ENCODE assay signal across 8 cellular contexts in genomic region chr17:7352910-7353635, GRCh38. TPM values are rescaled to one million over a fixed set of nuclear protein-coding genes. Genes with fewer than 3 reads are reported as not detected.
DNase-seq lines count a peak whose midpoint lies in the region; ATAC-seq and TF ChIP-seq lines count a peak whose summit lies in the region.

No MANE protein-coding gene starts in this region.

- TF ChIP-seq POLR2A in esophagus muscularis mucosa (IDR thresholded peaks at IDR 0.05; ENCODE audit: low read depth) = no peak

- peaks cover 25% of the 10 kb centered on the region for H3K36me3 Mint-ChIP-seq in CD4-positive, alpha-beta T cell (ENCODE audit: low read depth)
- H3K36me3 Mint-ChIP-seq in progenitor cell of endocrine pancreas (ENCODE audit: insufficient read depth) = no peaks in the 10 kb centered on the region

- intact Hi-C loops in CD4-positive, alpha-beta T cell (cut with DNase I, micrococcal nuclease) = loop anchor here (5.0 to 10.0 kb wide), 4 partner anchors 52 to 311 kb away; partner anchors contain the start of genes FGF11 (in 1 of the 2), NLGN2 (in 1 of the 2), SLC16A11 (in 1 of the 2) and TMEM102 (in 1 of the 2)
- intact Hi-C loops in esophagus muscularis mucosa (cut with DNase I) = loop anchor here (5.0 kb wide), 1 partner anchor 49 kb away; the partner anchor contains the start of gene TMEM256

- DNase-seq in CD4-positive, alpha-beta T cell = no peak
- DNase-seq in RWPE1 (ENCODE audit: low spot score) (no peak), esophagus muscularis mucosa (ENCODE audit: extremely low spot score) (no peak), progenitor cell of endocrine pancreas (ENCODE audit: low spot score, unreplicated experiment) (no peak), Ammon's horn (ENCODE audit: low spot score) (no peak), cerebellar cortex (ENCODE audit: low spot score) (no peak), epidermal melanocyte (ENCODE audit: insufficient read length, low spot score) (no peak)

- no peaks in the 10 kb centered on the region for H3K9me3 Mint-ChIP-seq in CD4-positive, alpha-beta T cell
- H3K9me3 Mint-ChIP-seq in progenitor cell of endocrine pancreas (ENCODE audit: low read depth) = no peaks in the 10 kb centered on the region

- H3K27ac Mint-ChIP-seq in CD4-positive, alpha-beta T cell = peak overlapping the region; percentile 86
- H3K27ac Mint-ChIP-seq in progenitor cell of endocrine pancreas = peak overlapping the region; percentile 95

- peak overlapping the region; percentile 90 for H3K4me3 Mint-ChIP-seq in CD4-positive, alpha-beta T cell
- peak overlapping the region; percentile 81 for H3K4me3 Mint-ChIP-seq in progenitor cell of endocrine pancreas (ENCODE audit: low read depth)

- H3K27me3 Mint-ChIP-seq in CD4-positive, alpha-beta T cell = no peaks in the 10 kb centered on the region
- peaks cover 3% of the 10 kb centered on the region for H3K27me3 Mint-ChIP-seq in progenitor cell of endocrine pancreas

- no peaks in the 10 kb centered on the region for H3K36me3 ChIP-seq in esophagus muscularis mucosa

- H3K9me3 ChIP-seq in CD4-positive, alpha-beta T cell (ENCODE audit: control insufficient read depth, low read length) = no peaks in the 10 kb centered on the region
- H3K9me3 ChIP-seq in esophagus muscularis mucosa = no peaks in the 10 kb centered on the region

- POLR2A ChIA-PET in CD4-positive, alpha-beta T cell (lab: Charles Lee) = interaction anchor here (1.2 to 1.3 kb wide), 3 partner anchors 23 to 231 kb away, joined by 4 to 5 read pairs (median 4); partner anchors contain the start of gene MPDU1
- POLR2A ChIA-PET in RWPE1 (lab: Yijun Ruan, JAX; ENCODE audit: low non-redundant PET) = interaction anchor here (0.8 kb wide), 1 partner anchor 51 kb away, joined by 3 read pairs; the partner anchor contains the start of gene TMEM256

- H3K27me3 ChIP-seq in CD4-positive, alpha-beta T cell (ENCODE audit: control insufficient read depth, insufficient read depth, low read length) = no peaks in the 10 kb centered on the region
- no peaks in the 10 kb centered on the region for H3K27me3 ChIP-seq in esophagus muscularis mucosa

- peaks cover 24 to 76% (median 70%) of the 10 kb centered on the region in 4 donors for H3K4me1 ChIP-seq in esophagus muscularis mucosa

- TF ChIP-seq EP300 in esophagus muscularis mucosa (IDR thresholded peaks at IDR 0.05) = no peak

- H3K27ac ChIP-seq in CD4-positive, alpha-beta T cell (ENCODE audit: low read depth, low read length) = no peak overlapping the region
- H3K27ac ChIP-seq in RWPE1 (peak overlapping the region; percentile 100), esophagus muscularis mucosa (replicated peaks in 1 of 4) (peak overlapping the region; percentile 98 to 100 (median 99))

- CTCF ChIA-PET in CD4-positive, alpha-beta T cell (lab: Charles Lee) = interaction anchor here (5.1 kb wide), 1 partner anchor 83 kb away, joined by 55 read pairs; the partner anchor contains the start of gene TMEM102
- CTCF ChIA-PET in RWPE1 (lab: Yijun Ruan, JAX) = interaction anchor here (0.6 to 0.7 kb wide), 2 partner anchors 34 to 183 kb away, joined by 3 to 5 read pairs; no protein-coding TSS in a partner anchor

- H3K4me3 ChIP-seq in esophagus muscularis mucosa = peak overlapping the region; percentile 86 to 98 (median 90)

- H3K4me1 Mint-ChIP-seq in CD4-positive, alpha-beta T cell (ENCODE audit: low read depth) = peaks cover 49% of the 10 kb centered on the region
- H3K4me1 Mint-ChIP-seq in progenitor cell of endocrine pancreas (ENCODE audit: low read depth) = peaks cover 26% of the 10 kb centered on the region

- WGBS in esophagus muscularis mucosa = 86% methylated on average over 25 of the region's 37 CpGs

- ATAC-seq in CD4-positive, alpha-beta T cell (ENCODE audit: poor library complexity) = no peak
- no peak for ATAC-seq in GM21737 (IDR thresholded peaks at IDR 0.05; ENCODE audit: unreplicated experiment)

- TF ChIP-seq CTCF in CD4-positive, alpha-beta T cell (IDR thresholded peaks at IDR 0.05) = no peak
- TF ChIP-seq CTCF in RWPE1 (conservative IDR thresholded peaks at IDR 0.05; ENCODE audit: low read depth) = no peak
- no peak for TF ChIP-seq CTCF in esophagus muscularis mucosa (IDR thresholded peaks at IDR 0.05)
- TF ChIP-seq CTCF in progenitor cell of endocrine pancreas (IDR thresholded peaks at IDR 0.05; ENCODE audit: unreplicated experiment) = no peak

RNA-seq across cellular contexts. Expression of gene KCTD11, which starts 1.1 kb away (rescaled TPM):
- total RNA-seq in CD4-positive, alpha-beta T cell = 1 to 10 TPM; 1.3 to 1.6 TPM
- total RNA-seq in esophagus muscularis mucosa = 10 to 100 TPM in 2 of 4 donors, 1 to 10 TPM in 2; 9.1 to 18.2 (median 13.3) TPM
- total RNA-seq in progenitor cell of endocrine pancreas = 11.3 and 12.4 TPM in 2 replicates

RNA-seq across cellular contexts. Expression of gene TMEM95, which starts 1.9 kb away (rescaled TPM):
- total RNA-seq in CD4-positive, alpha-beta T cell = not detected
- total RNA-seq in esophagus muscularis mucosa (under 1 TPM in 1 of 4 donors, not detected in 3; 0.42 TPM), progenitor cell of endocrine pancreas (not detected in 2 replicates)

RNA-seq across cellular contexts. Expression of gene ACAP1, which starts 16.7 kb away (rescaled TPM):
- 100 to 1,000 TPM; 565 to 575 TPM for total RNA-seq in CD4-positive, alpha-beta T cell
- total RNA-seq in esophagus muscularis mucosa (10 to 100 TPM in 1 of 4 donors, 1 to 10 TPM in 3; 2.1 to 11.4 (median 4.6) TPM), progenitor cell of endocrine pancreas (1.0 TPM in 1 of 2 replicates, not detected in the other)

RNA-seq across cellular contexts. Expression of gene NEURL4, which starts 23.9 kb away (rescaled TPM):
- 10 to 100 TPM; 29.0 to 30.8 TPM for total RNA-seq in CD4-positive, alpha-beta T cell
- total RNA-seq in esophagus muscularis mucosa (10 to 100 TPM; 13.9 to 27.0 (median 20.6) TPM), progenitor cell of endocrine pancreas (75.2 TPM in 2 replicates)

RNA-seq across cellular contexts. Expression of gene TNK1, which starts 27.8 kb away (rescaled TPM):
- 10 to 100 TPM; 11.0 to 12.4 TPM for total RNA-seq in CD4-positive, alpha-beta T cell
- total RNA-seq in esophagus muscularis mucosa (1 to 10 TPM; 2.9 to 7.5 (median 5.6) TPM), progenitor cell of endocrine pancreas (9.1 and 13.4 TPM in 2 replicates)

Comparison
In these comparisons a context has a peak if more than half of its experiments do, and no peak if none do; other contexts are left out.
1. RNA of gene ACAP1, which starts 16.7 kb away (total RNA-seq): 565 to 575 TPM in CD4-positive, alpha-beta T cell; 2.1 to 11.4 TPM in esophagus muscularis mucosa and 1.0 TPM in progenitor cell of endocrine pancreas; every median in the first group is over 10 times any median in the second.